Comparison of ENCODE assay signal across 9 cellular contexts in the genomic region with DNA sequence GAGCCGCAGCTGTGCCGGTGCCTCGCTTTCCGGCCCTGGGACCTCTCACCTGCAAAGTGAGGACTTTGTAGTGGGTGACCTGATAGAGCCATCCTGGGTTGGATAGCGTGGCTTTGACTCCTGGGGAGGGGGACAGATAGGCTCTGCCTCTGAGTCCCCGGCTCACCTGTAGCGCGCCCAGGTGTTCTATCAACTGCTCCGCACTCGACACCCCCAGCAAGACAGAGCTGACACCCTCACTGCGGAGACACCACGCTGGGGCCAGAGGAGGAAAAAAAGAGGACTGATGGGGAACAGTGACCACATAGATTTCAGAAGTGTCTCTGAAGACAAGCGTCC. TPM values are rescaled to one million over a fixed set of nuclear protein-coding genes. Genes with fewer than 3 reads are reported as not detected.
DNase-seq lines count a peak whose midpoint lies in the region; ATAC-seq, FAIRE-seq and TF ChIP-seq lines count a peak whose summit lies in the region.
"Had no signal": no experiment of that assay in that cellular context is flagged by ENCODE, and none has a peak within 500 bp of the region (broad histone marks: within the 10 kb centered on the region; RNA-seq: fewer than 3 reads in every experiment).

No MANE protein-coding gene starts in this region.

- intact Hi-C loops in mucosa of descending colon (cut with DNase I, micrococcal nuclease), result no loop called here

- no peak for TF ChIP-seq CTCF in choroid plexus epithelial cell (conservative IDR thresholded peaks at IDR 0.05; ENCODE audit: low read depth, low read length)
- no peak for TF ChIP-seq CTCF in mucosa of descending colon (IDR thresholded peaks at IDR 0.05)
- TF ChIP-seq CTCF in type B pancreatic cell (conservative IDR thresholded peaks at IDR 0.05), result no peak

- H3K4me3 ChIP-seq in choroid plexus epithelial cell (ENCODE audit: low read depth, low read length), result peak overlapping the region; percentile 51
- H3K4me3 ChIP-seq in mucosa of descending colon, result no peak overlapping the region

- H3K4me3 Mint-ChIP-seq in activated naive CD4-positive, alpha-beta T cell treated with anti-CD3 and anti-CD28 coated beads, Interleukin-2, amount 50 U/mL, for 24 hours, result peak overlapping the region; percentile 85
- H3K4me3 Mint-ChIP-seq in type B pancreatic cell, result peak overlapping the region; percentile 75

- no peak for DNase-seq in activated naive CD4-positive, alpha-beta T cell treated with anti-CD3 and anti-CD28 coated beads, Interleukin-2, amount 50 U/mL, for 16 hours
- no peak for DNase-seq in choroid plexus epithelial cell (ENCODE audit: low read depth)
- DNase-seq in mucosa of descending colon, result no peak
- DNase-seq in type B pancreatic cell (ENCODE audit: extremely low spot score, unreplicated experiment), result no peak
- DNase-seq in urothelium cell line (ENCODE audit: low spot score), result no peak
- DNase-seq in nucleus accumbens (lab: John Stamatoyannopoulos, UW), result no peak
- DNase-seq in Kasumi-1 (lab: John Stamatoyannopoulos, UW), result no peak
- DNase-seq: NCI-H446 treated with DMSO at 0.1 percent for 48 hours had no signal

- no peaks in the 10 kb centered on the region for H3K36me3 Mint-ChIP-seq in activated naive CD4-positive, alpha-beta T cell treated with anti-CD3 and anti-CD28 coated beads, Interleukin-2, amount 50 U/mL, for 24 hours
- peaks cover 4% of the 10 kb centered on the region for H3K36me3 Mint-ChIP-seq in type B pancreatic cell

- peak; percentile 5 for ATAC-seq in mucosa of descending colon

- no peaks in the 10 kb centered on the region for H3K9me3 Mint-ChIP-seq in activated naive CD4-positive, alpha-beta T cell treated with anti-CD3 and anti-CD28 coated beads, Interleukin-2, amount 50 U/mL, for 24 hours
- H3K9me3 Mint-ChIP-seq in type B pancreatic cell, result no peaks in the 10 kb centered on the region

- no peak overlapping the region for H3K27ac Mint-ChIP-seq in activated naive CD4-positive, alpha-beta T cell treated with anti-CD3 and anti-CD28 coated beads, Interleukin-2, amount 50 U/mL, for 24 hours
- no peak overlapping the region for H3K27ac Mint-ChIP-seq in type B pancreatic cell

- H3K27me3 Mint-ChIP-seq in activated naive CD4-positive, alpha-beta T cell treated with anti-CD3 and anti-CD28 coated beads, Interleukin-2, amount 50 U/mL, for 24 hours, result no peaks in the 10 kb centered on the region
- peaks cover 19% of the 10 kb centered on the region for H3K27me3 Mint-ChIP-seq in type B pancreatic cell

- H3K36me3 ChIP-seq in mucosa of descending colon (ENCODE audit: low read depth), result no peaks in the 10 kb centered on the region

- H3K9me3 ChIP-seq in mucosa of descending colon, result no peaks in the 10 kb centered on the region

- H3K4me1 Mint-ChIP-seq in activated naive CD4-positive, alpha-beta T cell treated with anti-CD3 and anti-CD28 coated beads, Interleukin-2, amount 50 U/mL, for 24 hours, result peaks cover 12% of the 10 kb centered on the region
- H3K4me1 Mint-ChIP-seq in type B pancreatic cell (ENCODE audit: unreplicated experiment), result peaks cover 9% of the 10 kb centered on the region

- FAIRE-seq in urothelium cell line (lab: Jason Lieb, UNC), result no peak

- H3K4me1 ChIP-seq in mucosa of descending colon (ENCODE audit: low read depth), result no peaks in the 10 kb centered on the region

RNA-seq across cellular contexts. Expression of a gene that starts 6.4 kb away (rescaled TPM):
- total RNA-seq in mucosa of descending colon, result 1 to 10 TPM; 3.3 to 5.5 (median 3.9) TPM
- 2.8 and 9.9 TPM in 2 replicates for total RNA-seq in type B pancreatic cell (ENCODE audit: low replicate concordance)

RNA-seq across cellular contexts. Expression of a gene that starts 7.2 kb away (rescaled TPM):
- total RNA-seq in mucosa of descending colon (1 to 10 TPM; 1.4 to 3.0 (median 2.4) TPM), type B pancreatic cell (ENCODE audit: low replicate concordance) (3.3 and 3.8 TPM in 2 replicates)

RNA-seq across cellular contexts. Expression of a gene that starts 8.5 kb away (rescaled TPM):
- total RNA-seq in mucosa of descending colon (100 to 1,000 TPM in 2 of 3 donors, 10 to 100 TPM in 1; 86.2 to 116 (median 114) TPM), type B pancreatic cell (ENCODE audit: low replicate concordance) (145 and 150 TPM in 2 replicates)

RNA-seq across cellular contexts. Expression of a gene that starts 8.7 kb away (rescaled TPM):
- 10 to 100 TPM; 23.7 to 34.5 (median 31.4) TPM for total RNA-seq in mucosa of descending colon
- 23.3 and 42.6 TPM in 2 replicates for total RNA-seq in type B pancreatic cell (ENCODE audit: low replicate concordance)

RNA-seq across cellular contexts. Expression of a gene that starts 34.7 kb away (rescaled TPM):
- total RNA-seq in mucosa of descending colon (100 to 1,000 TPM in 1 of 3 donors, 10 to 100 TPM in 2; 52.7 to 151 (median 56.5) TPM), type B pancreatic cell (ENCODE audit: low replicate concordance) (170 and 172 TPM in 2 replicates)
